2 cellular contexts compared by ENCODE assay signal in the genomic region with DNA sequence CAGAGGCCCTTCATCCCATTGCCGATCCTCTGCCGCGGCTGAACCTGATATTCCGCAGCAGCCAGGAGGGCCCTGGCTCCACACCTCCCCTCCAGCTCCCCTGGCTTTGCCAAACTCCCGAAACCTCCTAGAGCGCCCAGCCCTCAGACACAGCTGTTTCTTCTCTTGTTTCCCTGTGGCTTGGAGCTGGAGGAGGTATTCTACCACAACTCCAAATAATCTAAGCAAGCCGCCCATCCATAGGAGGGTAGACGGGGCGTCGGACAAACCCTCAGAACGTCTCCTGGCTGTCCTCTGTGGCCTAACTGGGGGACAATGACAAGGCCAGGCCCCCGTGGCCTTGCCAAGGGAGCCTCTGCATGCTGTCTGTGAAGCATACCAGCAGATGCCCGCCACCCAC.
TF ChIP-seq lines count a peak whose summit lies in the region.

No MANE protein-coding gene starts in this region.

TF ChIP-seq in H1, 55 proteins besides CTCF, POLR2A, EP300 and RAD21:
- TF ChIP-seq NANOG (IDR thresholded peaks at IDR 0.05; ENCODE audit: insufficient read depth, low read depth, low read length, poor library complexity, severe bottlenecking) (no peak), SIN3A (conservative IDR thresholded peaks at IDR 0.05 in 1 of 2, IDR thresholded peaks at IDR 0.05 in 1 of 2; ENCODE audit: low read depth in 1 of 2, low read length in 2 of 2) (no peak), ZNF274 (IDR thresholded peaks at IDR 0.05; ENCODE audit: borderline replicate concordance, extremely low read depth, low read length) (no peak), CTBP2 (IDR thresholded peaks at IDR 0.05; ENCODE audit: borderline replicate concordance, insufficient read depth, insufficient read length, low read length) (no peak), KDM4A (IDR thresholded peaks at IDR 0.05; ENCODE audit: low read depth, low read length, severe bottlenecking) (no peak), EZH2 (IDR thresholded peaks at IDR 0.05; ENCODE audit: low read depth, low read length, severe bottlenecking) (no peak), BRCA1 (IDR thresholded peaks at IDR 0.05; ENCODE audit: low read depth, low read length) (no peak), HDAC2 (IDR thresholded peaks at IDR 0.05; ENCODE audit: borderline replicate concordance in 1 of 2, low read depth in 2 of 2, low read length in 2 of 2) (no peak), ATF3 (IDR thresholded peaks at IDR 0.05; ENCODE audit: insufficient read depth, low read depth, low read length) (no peak), NRF1 (IDR thresholded peaks at IDR 0.05; ENCODE audit: low read depth, low read length) (no peak), RBBP5 (IDR thresholded peaks at IDR 0.05; ENCODE audit: borderline replicate concordance, low read depth, low read length) (no peak), BCL11A (IDR thresholded peaks at IDR 0.05; ENCODE audit: low read depth in 2 of 2, low read length in 2 of 2) (no peak), RXRA (IDR thresholded peaks at IDR 0.05; ENCODE audit: insufficient read depth, low read depth, low read length) (no peak), SIRT6 (IDR thresholded peaks at IDR 0.05; ENCODE audit: low read length) (no peak), JUN (IDR thresholded peaks at IDR 0.05; ENCODE audit: low read depth, low read length) (no peak), GABPA (IDR thresholded peaks at IDR 0.05; ENCODE audit: borderline replicate concordance, insufficient read depth, low read length) (no peak), CEBPB (IDR thresholded peaks at IDR 0.05; ENCODE audit: low read depth, low read length) (no peak), TEAD4 (IDR thresholded peaks at IDR 0.05; ENCODE audit: low read depth, low read length) (no peak)
- TF ChIP-seq, protein P1, sequence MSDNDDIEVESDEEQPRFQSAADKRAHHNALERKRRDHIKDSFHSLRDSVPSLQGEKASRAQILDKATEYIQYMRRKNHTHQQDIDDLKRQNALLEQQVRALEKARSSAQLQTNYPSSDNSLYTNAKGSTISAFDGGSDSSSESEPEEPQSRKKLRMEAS (IDR thresholded peaks at IDR 0.05): no peak
TF ChIP-seq in H1: peak in this region for 0.

TF ChIP-seq in SK-N-SH, 30 proteins besides CTCF, POLR2A, EP300 and RAD21:
- TF ChIP-seq TAF1 (IDR thresholded peaks at IDR 0.05; ENCODE audit: borderline replicate concordance, low read depth, low read length) (no peak), USF2 (IDR thresholded peaks at IDR 0.05; ENCODE audit: borderline replicate concordance, low read depth, low read length) (no peak), YY1 (IDR thresholded peaks at IDR 0.05; ENCODE audit: low read depth) (no peak), RXRA (IDR thresholded peaks at IDR 0.05; ENCODE audit: borderline replicate concordance, low read depth) (no peak), FOSL2 (IDR thresholded peaks at IDR 0.05; ENCODE audit: borderline replicate concordance, low read depth) (no peak), FOXM1 (IDR thresholded peaks at IDR 0.05; ENCODE audit: low read depth) (no peak), MXI1 (IDR thresholded peaks at IDR 0.05; ENCODE audit: low read depth, low read length) (no peak), JUND (IDR thresholded peaks at IDR 0.05) (no peak), SIN3A (IDR thresholded peaks at IDR 0.05; ENCODE audit: borderline replicate concordance, low read depth, low read length) (no peak), EZH2phosphoT487 (IDR thresholded peaks at IDR 0.05; ENCODE audit: borderline replicate concordance, low read depth) (no peak)
- TF ChIP-seq, protein P2, sequence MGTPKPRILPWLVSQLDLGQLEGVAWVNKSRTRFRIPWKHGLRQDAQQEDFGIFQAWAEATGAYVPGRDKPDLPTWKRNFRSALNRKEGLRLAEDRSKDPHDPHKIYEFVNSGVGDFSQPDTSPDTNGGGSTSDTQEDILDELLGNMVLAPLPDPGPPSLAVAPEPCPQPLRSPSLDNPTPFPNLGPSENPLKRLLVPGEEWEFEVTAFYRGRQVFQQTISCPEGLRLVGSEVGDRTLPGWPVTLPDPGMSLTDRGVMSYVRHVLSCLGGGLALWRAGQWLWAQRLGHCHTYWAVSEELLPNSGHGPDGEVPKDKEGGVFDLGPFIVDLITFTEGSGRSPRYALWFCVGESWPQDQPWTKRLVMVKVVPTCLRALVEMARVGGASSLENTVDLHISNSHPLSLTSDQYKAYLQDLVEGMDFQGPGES (IDR thresholded peaks at IDR 0.05; ENCODE audit: low read depth, low read length): no peak
TF ChIP-seq in SK-N-SH: peak in this region for 0.
